22 cellular contexts compared by ENCODE assay signal in genomic region chr1:185663771-185664296, GRCh38.
"Had no signal": no experiment of that assay in that cellular context is flagged by ENCODE, and none has a peak within 500 bp of the region (broad histone marks: within the 10 kb centered on the region; RNA-seq: fewer than 3 reads in every experiment).

No MANE protein-coding gene starts in this region.

- H3K9ac ChIP-seq: parathyroid adenoma had no signal

- H3K4me3 Mint-ChIP-seq: central memory CD8-positive, alpha-beta T cell; stimulated activated naive CD8-positive, alpha-beta T cell treated with anti-CD3 and anti-CD28 coated beads, Interleukin-15, Interleukin-2, amounts not matched to agents 100 ng/mL and 50 ng/mL, for 24 hours had no signal

- H3K79me2 ChIP-seq: parathyroid adenoma had no signal

- H3K27ac ChIP-seq: breast epithelium, coronary artery, esophagus muscularis mucosa, left ventricle myocardium inferior, parathyroid adenoma, tibial nerve, VCaP had no signal

- H3K4me3 ChIP-seq: breast epithelium, coronary artery, esophagus muscularis mucosa, left ventricle myocardium inferior, tibial nerve had no signal

- H3K4me1 Mint-ChIP-seq: central memory CD8-positive, alpha-beta T cell had no signal

- H3K9me3 Mint-ChIP-seq: activated naive CD4-positive, alpha-beta T cell treated with anti-CD3 and anti-CD28 coated beads, Interleukin-2, amount 50 U/mL, for 72 hours; central memory CD8-positive, alpha-beta T cell; stimulated activated naive CD8-positive, alpha-beta T cell treated with anti-CD3 and anti-CD28 coated beads, Interleukin-15, Interleukin-2, amounts not matched to agents 100 ng/mL and 50 ng/mL, for 24 hours had no signal

- H3K27ac Mint-ChIP-seq: activated naive CD4-positive, alpha-beta T cell treated with anti-CD3 and anti-CD28 coated beads, Interleukin-2, amount 50 U/mL, for 72 hours; stimulated activated naive CD8-positive, alpha-beta T cell treated with anti-CD3 and anti-CD28 coated beads, Interleukin-15, Interleukin-2, amounts not matched to agents 100 ng/mL and 50 ng/mL, for 24 hours had no signal

- H3K27me3 ChIP-seq: breast epithelium, tibial nerve had no signal

- H3K36me3 ChIP-seq: breast epithelium, esophagus muscularis mucosa, left ventricle myocardium inferior, tibial nerve had no signal

- DNase-seq: activated CD4-positive, alpha-beta T cell treated with anti-CD3 and anti-CD28 coated beads for 1 hour; activated CD4-positive, alpha-beta T cell treated with anti-CD3 and anti-CD28 coated beads, Interleukin-2, amount 50 U/mL, for 4 hours; activated T-cell treated with anti-CD3 and anti-CD28 coated beads for 4 hours; amniotic stem cell; glutamatergic neuron; hippocampal formation; kidney glomerular epithelial cell; left ventricle myocardium inferior; mammary epithelial cell; midbrain; nucleus accumbens; right cardiac atrium; stimulated activated CD4-positive, alpha-beta T cell treated with anti-CD3 and anti-CD28 coated beads, Interleukin-4, amount 100 ng/mL, for 24 hours had no signal

- H3K9me3 ChIP-seq: breast epithelium, esophagus muscularis mucosa, left ventricle myocardium inferior, tibial nerve had no signal

- ATAC-seq: right cardiac atrium had no signal

- H2AFZ ChIP-seq: parathyroid adenoma had no signal

- H3K4me1 ChIP-seq: breast epithelium, parathyroid adenoma, tibial nerve had no signal

- H3K27me3 Mint-ChIP-seq: central memory CD8-positive, alpha-beta T cell; stimulated activated naive CD8-positive, alpha-beta T cell treated with anti-CD3 and anti-CD28 coated beads, Interleukin-15, Interleukin-2, amounts not matched to agents 100 ng/mL and 50 ng/mL, for 24 hours had no signal
